In the genomic region with DNA sequence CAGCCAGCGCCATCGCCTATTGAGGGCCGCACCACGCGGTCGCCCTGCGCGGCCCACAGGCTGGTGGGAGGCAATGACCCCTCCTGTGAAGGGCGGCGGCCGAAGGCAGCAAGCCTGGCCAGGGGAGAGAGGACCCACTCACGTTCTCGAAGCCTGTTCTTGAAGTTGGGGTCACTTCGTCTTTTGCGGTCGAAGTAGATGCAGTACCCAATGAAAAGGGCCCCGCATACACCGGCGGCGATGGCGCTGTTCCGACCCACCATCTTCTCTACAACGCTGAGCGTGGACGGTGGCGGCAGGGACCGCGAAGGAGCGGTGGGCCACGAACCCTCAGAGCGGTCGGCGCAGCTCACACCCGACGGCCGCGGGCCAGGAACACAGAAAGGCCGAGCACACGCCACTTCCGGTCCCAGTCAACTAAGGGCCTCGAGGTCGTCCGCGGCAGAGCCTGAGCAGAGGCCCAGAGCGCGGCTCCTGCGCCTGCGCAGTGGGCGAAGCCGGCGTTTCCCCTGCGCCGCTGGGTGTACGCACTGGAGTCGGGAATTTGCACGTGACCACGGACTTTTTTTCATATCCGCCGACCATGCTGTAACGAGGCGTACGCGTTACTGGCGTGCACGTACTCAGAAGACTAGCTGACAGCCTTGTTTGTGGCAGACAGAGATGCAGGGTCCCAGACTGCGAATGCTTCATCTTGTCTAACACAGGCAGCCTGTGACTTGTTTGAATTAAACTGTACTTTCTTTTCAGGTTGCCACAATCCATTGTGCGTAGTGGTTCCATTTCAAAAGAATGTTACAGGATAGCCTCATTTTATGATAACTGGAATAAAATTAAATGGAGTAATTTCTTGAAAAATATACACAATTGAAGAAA, we compare ENCODE assay signal across 8 cellular contexts. TPM values are rescaled to one million over a fixed set of nuclear protein-coding genes. Genes with fewer than 3 reads are reported as not detected.
DNase-seq lines count a peak whose midpoint lies in the region; ATAC-seq and TF ChIP-seq lines count a peak whose summit lies in the region.

TOMM20 (minus strand) TSS at position 385 of the 876 bp plus-strand sequence; CDS start at position 263, 122 bp downstream.

- peak; percentile 49 for TF ChIP-seq CTCF in chondrocyte (IDR thresholded peaks at IDR 0.05)

- no peaks in the 10 kb centered on the region for H3K9me3 Mint-ChIP-seq in chondrocyte (ENCODE audit: low read depth)

- DNase-seq in Ammon's horn (ENCODE audit: low spot score) (peak; percentile 97), NCI-H510A treated with DMSO at 0.1 percent for 48 hours (lab: John Stamatoyannopoulos, UW) (peak; percentile 95), chondrocyte (ENCODE audit: low spot score) (peak; percentile 97), kidney tubule cell (ENCODE audit: low spot score) (peak; percentile 99)
- peak; percentile 83 to 89 for DNase-seq in activated CD4-positive, alpha-beta T cell treated with anti-CD3 and anti-CD28 coated beads for 24 hours (ENCODE audit: low read depth in 2 of 2)
- peak; percentile 74 to 92 (median 88) for DNase-seq in stimulated activated CD4-positive, alpha-beta T cell treated with anti-CD3 and anti-CD28 coated beads, Interleukin-1b, Interleukin-23, amount 100 ng/mL, for 24 hours (ENCODE audit: low read depth in 4 of 4, low spot score in 1 of 4)

- peak; percentile 97 for TF ChIP-seq POLR2A in GM19193 (IDR thresholded peaks at IDR 0.05; ENCODE audit: extremely low read depth, insufficient read depth, insufficient read length)

- H3K27ac Mint-ChIP-seq in chondrocyte (ENCODE audit: unreplicated experiment), result peak within 1 kb of the TSS; percentile 98

- H3K27me3 Mint-ChIP-seq in chondrocyte (ENCODE audit: low read depth), result no peaks in the 10 kb centered on the region

- H3K4me3 Mint-ChIP-seq in chondrocyte (ENCODE audit: unreplicated experiment), result peak within 1 kb of the TSS; percentile 98

- peaks cover 9% of the 10 kb centered on the region for H3K36me3 Mint-ChIP-seq in chondrocyte (ENCODE audit: low read depth)

- peaks cover 31% of the 10 kb centered on the region for H3K4me1 Mint-ChIP-seq in chondrocyte (ENCODE audit: low read depth)

- ATAC-seq in HG03439 (IDR thresholded peaks at IDR 0.05; ENCODE audit: unreplicated experiment), result peak; percentile 93

RNA-seq across cellular contexts. Expression of gene TOMM20, which starts in this region (rescaled TPM):
- 66.3 to 89.1 TPM (median 80.7 TPM) in 3 replicates for total RNA-seq in chondrocyte

Comparison
In these comparisons a context has a peak if more than half of its experiments do, and no peak if none do; other contexts are left out.
1. Peak in every context shown above with its lines: DNase-seq and ATAC-seq.